In genomic region chr11:13210424-13210823, GRCh38 we compare ENCODE assay signal across 8 cellular contexts.
DNase-seq lines count a peak whose midpoint lies in the region; ATAC-seq, FAIRE-seq and TF ChIP-seq lines count a peak whose summit lies in the region.

No MANE protein-coding gene starts in this region.

- no peak overlapping the region for H3K9ac ChIP-seq in adipocyte (ENCODE audit: low read length)

- no peak overlapping the region for H3K27ac ChIP-seq in left ventricle myocardium inferior (replicated peaks)

- intact Hi-C loops in left ventricle myocardium inferior (cut with micrococcal nuclease), result loop anchor here (2.0 kb wide), 1 partner anchor 124 kb away; no protein-coding TSS in a partner anchor

- H3K9me3 ChIP-seq in BE2C (no peaks in the 10 kb centered on the region), adipocyte (ENCODE audit: control insufficient read depth, low read length) (no peaks in the 10 kb centered on the region), left ventricle myocardium inferior (replicated peaks) (no peaks in the 10 kb centered on the region)

- H3K27me3 ChIP-seq in BE2C, result no peaks in the 10 kb centered on the region
- no peaks in the 10 kb centered on the region for H3K27me3 ChIP-seq in adipocyte (replicated peaks; ENCODE audit: control insufficient read depth, insufficient read depth, low read length)
- H3K27me3 ChIP-seq in left ventricle myocardium inferior (ENCODE audit: low read depth), result peaks cover 11% of the 10 kb centered on the region

- H3K4me1 ChIP-seq in BE2C (no peaks in the 10 kb centered on the region), adipocyte (ENCODE audit: control insufficient read depth, insufficient read depth, low read length) (peaks cover 28% of the 10 kb centered on the region), left ventricle myocardium inferior (peaks cover 13% of the 10 kb centered on the region)

- H3K36me3 ChIP-seq in BE2C (no peaks in the 10 kb centered on the region), adipocyte (ENCODE audit: control insufficient read depth, insufficient read depth, low read length, severe bottlenecking) (no peaks in the 10 kb centered on the region), left ventricle myocardium inferior (no peaks in the 10 kb centered on the region)

- no peak overlapping the region for H3K4me3 ChIP-seq in BE2C (ENCODE audit: low read depth, low read length)
- no peak overlapping the region for H3K4me3 ChIP-seq in adipocyte (ENCODE audit: low read length)
- H3K4me3 ChIP-seq in left ventricle myocardium inferior, result no peak overlapping the region
- no peak overlapping the region for H3K4me3 ChIP-seq in skeletal muscle cell (ENCODE audit: low read depth, low read length)

- peak; percentile 57 for TF ChIP-seq CTCF in BE2C (IDR thresholded peaks at IDR 0.05; ENCODE audit: low read depth, low read length)
- TF ChIP-seq CTCF in left ventricle myocardium inferior (IDR thresholded peaks at IDR 0.05; ENCODE audit: borderline replicate concordance), result peak; percentile 72

- peak; percentile 33 for FAIRE-seq in GM19239 (lab: Jason Lieb, UNC)

- peak; percentile 59 for DNase-seq in BE2C
- no peak for DNase-seq in GM19239 (ENCODE audit: insufficient read length, low spot score)
- peak; percentile 80 for DNase-seq in NCI-H2227 (lab: John Stamatoyannopoulos, UW; ENCODE audit: unreplicated experiment)
- DNase-seq in adipocyte (ENCODE audit: low read depth), result peak; percentile 76
- peak; percentile 42 for DNase-seq in left ventricle myocardium inferior
- DNase-seq in skeletal muscle cell (ENCODE audit: low read depth), result peak; percentile 32

- ATAC-seq in HG02763 (IDR thresholded peaks at IDR 0.05; ENCODE audit: unreplicated experiment), result no peak
- ATAC-seq in GM21367 (IDR thresholded peaks at IDR 0.05; ENCODE audit: unreplicated experiment), result no peak
